In genomic region chr11:6319001-6319878, GRCh38 we compare ENCODE assay signal across 9 cellular contexts. TPM values are rescaled to one million over a fixed set of nuclear protein-coding genes. Genes with fewer than 3 reads are reported as not detected.
A peak's percentile ranks its signal among the peaks of the same experiment; 100 is the strongest.
DNase-seq lines count a peak whose midpoint lies in the region; ATAC-seq and TF ChIP-seq lines count a peak whose summit lies in the region.
"Had no signal": no experiment of that assay in that cellular context is flagged by ENCODE, and none has a peak within 500 bp of the region (broad histone marks: within the 10 kb centered on the region; RNA-seq: fewer than 3 reads in every experiment).

No MANE protein-coding gene starts in this region.

- H3K27me3 Mint-ChIP-seq in activated CD4-positive, alpha-beta T cell treated with anti-CD3 and anti-CD28 coated beads for 36 hours = peaks cover 43% of the 10 kb centered on the region

- no peaks in the 10 kb centered on the region for H3K27me3 ChIP-seq in tibial artery
- H3K27me3 ChIP-seq: BLaER1 treated with 17β-estradiol and CSF1 and Interleukin-3, amounts not matched to agents 10 nM and 100 nM had no signal

- intact Hi-C loops in activated CD4-positive, alpha-beta T cell treated with anti-CD3 and anti-CD28 coated beads for 36 hours (cut with DNase I, micrococcal nuclease) = no loop called here
- intact Hi-C loops in left colon (cut with DNase I, micrococcal nuclease) = loop anchor here in 1 of 2 donors (5.0 to 10.0 kb wide), 2 partner anchors 82 to 294 kb away; partner anchors contain the start of gene CNGA4
- intact Hi-C loops in tibial artery (cut with DNase I; ENCODE audit: low total_unique reads) = loop anchor here (5.0 kb wide), 1 partner anchor 67 kb away; no protein-coding TSS in a partner anchor

- H3K36me3 Mint-ChIP-seq in activated CD4-positive, alpha-beta T cell treated with anti-CD3 and anti-CD28 coated beads for 36 hours (ENCODE audit: low read depth) = no peaks in the 10 kb centered on the region

- peak in 1 of 2 experiments; percentile 10 for TF ChIP-seq CTCF in tibial artery (IDR thresholded peaks at IDR 0.05)

- no peak for ATAC-seq in activated CD4-positive, alpha-beta T cell treated with anti-CD3 and anti-CD28 coated beads for 36 hours
- ATAC-seq in left colon = peak; percentile 13
- ATAC-seq in GM18909 (IDR thresholded peaks at IDR 0.05; ENCODE audit: poor library complexity, unreplicated experiment) = no peak

- peak overlapping the region; percentile 69 for H3K4me3 Mint-ChIP-seq in activated CD4-positive, alpha-beta T cell treated with anti-CD3 and anti-CD28 coated beads for 36 hours

- no peaks in the 10 kb centered on the region for H3K36me3 ChIP-seq in tibial artery
- H3K36me3 ChIP-seq: BLaER1 treated with 17β-estradiol and CSF1 and Interleukin-3, amounts not matched to agents 10 nM and 100 nM had no signal

- H3K27ac ChIP-seq in tibial artery = peak overlapping the region; percentile 100

- no peaks in the 10 kb centered on the region for H3K9me3 ChIP-seq in tibial artery

- POLR2A ChIA-PET in activated CD4-positive, alpha-beta T cell treated with anti-CD3 and anti-CD28 coated beads for 36 hours (lab: Charles Lee) = interaction anchor here (1.4 kb wide), 1 partner anchor 32 kb away, joined by 5 read pairs; no protein-coding TSS in a partner anchor

- peak overlapping the region; percentile 65 to 81 for H3K4me3 ChIP-seq in tibial artery
- H3K4me3 ChIP-seq: BLaER1 treated with 17β-estradiol and CSF1 and Interleukin-3, amounts not matched to agents 10 nM and 100 nM had no signal

- H3K9me3 Mint-ChIP-seq in activated CD4-positive, alpha-beta T cell treated with anti-CD3 and anti-CD28 coated beads for 36 hours (ENCODE audit: low read depth) = no peaks in the 10 kb centered on the region

- H3K27ac Mint-ChIP-seq in activated CD4-positive, alpha-beta T cell treated with anti-CD3 and anti-CD28 coated beads for 36 hours = peak overlapping the region; percentile 85

- DNase-seq in activated CD4-positive, alpha-beta T cell treated with anti-CD3 and anti-CD28 coated beads for 36 hours = no peak
- no peak for DNase-seq in activated CD4-positive, alpha-beta T cell treated with anti-CD3 and anti-CD28 coated beads, Interleukin-2, amount 50 U/mL, for 1 hour
- DNase-seq in cerebellar nuclear complex (lab: John Stamatoyannopoulos, UW) = peak; percentile 30 to 67
- DNase-seq in left colon = peak; percentile 20 to 33
- DNase-seq in tibial artery = peak; percentile 41 to 88
- no peak for DNase-seq in NCI-H82 (lab: John Stamatoyannopoulos, UW)
- no peak for DNase-seq in pons (ENCODE audit: low spot score)

- H3K4me1 ChIP-seq in tibial artery = peaks cover 0 to 60% (median 32%) of the 10 kb centered on the region in 4 donors

- CTCF ChIA-PET in activated CD4-positive, alpha-beta T cell treated with anti-CD3 and anti-CD28 coated beads for 36 hours (lab: Charles Lee) = interaction anchor here (1.1 to 1.6 kb wide), 5 partner anchors 12 to 60 kb away, joined by 3 to 11 read pairs (median 3); no protein-coding TSS in a partner anchor

- peaks cover 29% of the 10 kb centered on the region for H3K4me1 Mint-ChIP-seq in activated CD4-positive, alpha-beta T cell treated with anti-CD3 and anti-CD28 coated beads for 36 hours

RNA-seq across cellular contexts. Expression of gene CAVIN3, which starts 1.1 kb away (rescaled TPM):
- total RNA-seq in activated CD4-positive, alpha-beta T cell treated with anti-CD3 and anti-CD28 coated beads for 36 hours = 10 to 100 TPM; 24.8 to 25.5 TPM
- total RNA-seq in left colon = 10 to 100 TPM in 1 of 2 donors, 1 to 10 TPM in 1; 4.6 to 22.4 TPM

RNA-seq across cellular contexts. Expression of gene CCKBR, which starts 59.6 kb away (rescaled TPM):
- not detected for total RNA-seq in activated CD4-positive, alpha-beta T cell treated with anti-CD3 and anti-CD28 coated beads for 36 hours
- not detected for total RNA-seq in left colon

Comparison
In these comparisons a context has a peak if more than half of its experiments do, and no peak if none do; other contexts are left out.
1. DNase-seq: peak in cerebellar nuclear complex (2 of 2), left colon (2 of 2) and tibial artery (2 of 2); none in activated CD4-positive, alpha-beta T cell treated with anti-CD3 and anti-CD28 coated beads for 36 hours (single experiment), activated CD4-positive, alpha-beta T cell treated with anti-CD3 and anti-CD28 coated beads, Interleukin-2, amount 50 U/mL, for 1 hour (single experiment), NCI-H82 (single experiment) and pons (single experiment).